ENCODE assay signal across 1 cellular context in genomic region chr1:17363771-17364170, GRCh38.
TF ChIP-seq lines count a peak whose summit lies in the region.

No MANE protein-coding gene starts in this region.

TF ChIP-seq in H1, 55 proteins besides CTCF, POLR2A, EP300 and RAD21:
- TF ChIP-seq ASH2L (IDR thresholded peaks at IDR 0.05; ENCODE audit: low read length) = no peak
- no peak for TF ChIP-seq SP1 (IDR thresholded peaks at IDR 0.05; ENCODE audit: low read depth, low read length)
- TF ChIP-seq BACH1 (IDR thresholded peaks at IDR 0.05; ENCODE audit: low read length) = no peak
- TF ChIP-seq SRF (IDR thresholded peaks at IDR 0.05; ENCODE audit: low read depth, low read length) = no peak
- TF ChIP-seq TAF7 (optimal IDR thresholded peaks at IDR 0.05; ENCODE audit: borderline replicate concordance, low read depth, low read length) = no peak
- no peak for TF ChIP-seq CBX5 (IDR thresholded peaks at IDR 0.05; ENCODE audit: low read depth, low read length)
- TF ChIP-seq EZH2 (IDR thresholded peaks at IDR 0.05; ENCODE audit: low read depth, low read length, severe bottlenecking) = no peak
- no peak for TF ChIP-seq MAX (IDR thresholded peaks at IDR 0.05)
- TF ChIP-seq RNF2 (IDR thresholded peaks at IDR 0.05; ENCODE audit: borderline replicate concordance, low read depth, low read length, missing control alignments, poor library complexity, severe bottlenecking) = no peak
- no peak for TF ChIP-seq CHD7 (IDR thresholded peaks at IDR 0.05; ENCODE audit: insufficient replicate concordance, low read length)
- TF ChIP-seq JUN (IDR thresholded peaks at IDR 0.05; ENCODE audit: low read depth, low read length) = no peak
- TF ChIP-seq SP4 (IDR thresholded peaks at IDR 0.05; ENCODE audit: low read length) = no peak
- TF ChIP-seq SAP30 (IDR thresholded peaks at IDR 0.05; ENCODE audit: insufficient read depth, insufficient replicate concordance, low read length) = no peak
- no peak for TF ChIP-seq GABPA (IDR thresholded peaks at IDR 0.05; ENCODE audit: borderline replicate concordance, insufficient read depth, low read length)
- TF ChIP-seq POU5F1 (IDR thresholded peaks at IDR 0.05; ENCODE audit: low read depth, low read length) = no peak
- TF ChIP-seq ZNF274 (IDR thresholded peaks at IDR 0.05; ENCODE audit: borderline replicate concordance, extremely low read depth, low read length) = no peak
